ENCODE assay signal across 26 cellular contexts in genomic region chr9:77772641-77773040, GRCh38.
"Had no signal": no experiment of that assay in that cellular context is flagged by ENCODE, and none has a peak within 500 bp of the region (broad histone marks: within the 10 kb centered on the region; RNA-seq: fewer than 3 reads in every experiment).

No MANE protein-coding gene starts in this region.

- ATAC-seq: gastroesophageal sphincter; heart left ventricle; left cardiac atrium; left lung; naive thymus-derived CD4-positive, alpha-beta T cell; sciatic nerve; stimulated activated naive CD8-positive, alpha-beta T cell treated with anti-CD3 and anti-CD28 coated beads, Interleukin-15, amount 100 ng/mL, for 72 hours had no signal

- H3K4me1 ChIP-seq: gastroesophageal sphincter, prostate gland, right atrium auricular region, testis, tibial artery had no signal

- H3K9me3 ChIP-seq: gastroesophageal sphincter, prostate gland, testis, tibial artery had no signal

- H3K4me3 Mint-ChIP-seq: naive thymus-derived CD4-positive, alpha-beta T cell; nephron; stimulated activated naive CD8-positive, alpha-beta T cell treated with anti-CD3 and anti-CD28 coated beads, Interleukin-15, amount 100 ng/mL, for 72 hours; type B pancreatic cell had no signal

- H3K27me3 ChIP-seq: gastroesophageal sphincter, heart left ventricle, hepatocyte, left lung, right atrium auricular region, testis, tibial artery had no signal

- H3K36me3 ChIP-seq: gastroesophageal sphincter, heart left ventricle, left lung, prostate gland, right atrium auricular region had no signal

- H3K9me3 Mint-ChIP-seq: type B pancreatic cell had no signal

- H3K27ac Mint-ChIP-seq: stimulated activated naive CD8-positive, alpha-beta T cell treated with anti-CD3 and anti-CD28 coated beads, Interleukin-15, amount 100 ng/mL, for 72 hours; type B pancreatic cell had no signal

- DNase-seq: effector CD8-positive, alpha-beta T cell; foreskin fibroblast; heart left ventricle; kidney; left cardiac atrium; left lung; mesendoderm; midbrain; naive thymus-derived CD4-positive, alpha-beta T cell; nucleus accumbens; stimulated activated CD4-positive, alpha-beta T cell treated with anti-CD3 and anti-CD28 coated beads, Interleukin-12 subunit alpha, Interleukin-12 subunit beta, amount 100 ng/mL, for 4 hours; stimulated activated CD4-positive, alpha-beta T cell treated with anti-CD3 and anti-CD28 coated beads, Interleukin-1b, Interleukin-23, amount 100 ng/mL, for 48 hours; stimulated activated CD4-positive, alpha-beta T cell treated with anti-CD3 and anti-CD28 coated beads, Interleukin-4, amount 100 ng/mL, for 1 hour; stimulated activated CD8-positive, alpha-beta memory T cell treated with anti-CD3 and anti-CD28 coated beads, Interleukin-4, amount 100 ng/mL, for 48 hours; stimulated activated naive CD4-positive, alpha-beta T cell; stimulated activated naive CD8-positive, alpha-beta T cell treated with anti-CD3 and anti-CD28 coated beads, Interleukin-15, amount 100 ng/mL, for 72 hours; testis; tibial artery had no signal

- H3K27ac ChIP-seq: gastroesophageal sphincter, heart left ventricle, hepatocyte, left lung, prostate gland, right atrium auricular region, testis, tibial artery had no signal

- H3K4me3 ChIP-seq: gastroesophageal sphincter, heart left ventricle, hepatocyte, left lung, prostate gland, right atrium auricular region, smooth muscle cell, testis, tibial artery had no signal

- H3K27me3 Mint-ChIP-seq: naive thymus-derived CD4-positive, alpha-beta T cell; stimulated activated naive CD8-positive, alpha-beta T cell treated with anti-CD3 and anti-CD28 coated beads, Interleukin-15, amount 100 ng/mL, for 72 hours; type B pancreatic cell had no signal
